1 cellular context compared by ENCODE assay signal in the genomic region with DNA sequence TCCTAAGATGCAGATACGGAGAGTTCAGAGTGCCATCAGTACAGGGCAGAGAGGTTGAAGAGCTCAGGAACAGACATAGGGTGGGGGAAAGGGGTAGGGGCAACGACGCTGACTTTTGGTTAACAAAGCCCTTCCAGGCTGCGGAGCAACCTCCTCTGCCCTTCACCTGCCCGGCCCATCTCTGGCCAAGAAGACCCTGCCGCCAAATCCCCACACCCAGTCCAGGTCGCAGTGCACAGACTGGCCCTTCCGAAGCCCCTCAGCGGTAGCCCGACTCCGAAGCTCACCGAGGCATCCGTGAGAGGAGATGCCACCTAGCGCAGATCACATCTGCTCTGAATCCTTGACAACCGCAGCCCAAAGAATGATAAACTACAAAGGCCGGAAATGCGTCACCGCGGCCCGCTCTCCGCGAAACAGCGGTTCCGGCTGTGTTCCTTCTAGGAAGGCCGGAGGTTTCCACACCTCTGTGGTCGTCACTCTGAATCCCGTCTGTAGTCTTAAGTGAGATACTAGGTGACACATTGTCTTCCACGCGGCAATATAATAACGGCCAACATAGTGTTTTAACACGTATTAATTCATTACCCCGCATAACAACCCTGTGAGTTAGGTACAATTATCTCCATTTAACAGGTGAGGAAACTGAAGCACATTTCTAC.
TF ChIP-seq lines count a peak whose summit lies in the region.

Gene ZSCAN23 (minus strand): TSS at position 380 of the 662 bp plus-strand sequence. CDS start 7,225 bp downstream, outside the sequence.

TF ChIP-seq in HepG2, 621 proteins besides CTCF, POLR2A, EP300 and RAD21 (continued from another document and continues in another):
- peak; percentile 44; the same call in 1 of the 2 replicates for TF ChIP-seq ZFY (CRISPR knock-in tag; IDR thresholded peaks at IDR 0.05)
- no peak for TF ChIP-seq ZNF225 (CRISPR knock-in tag; IDR thresholded peaks at IDR 0.05)
- TF ChIP-seq MAZ (IDR thresholded peaks at IDR 0.05; ENCODE audit: borderline replicate concordance, low read depth, low read length) = no peak
- no peak for TF ChIP-seq MAZ (CRISPR knock-in tag; IDR thresholded peaks at IDR 0.05; ENCODE audit: low read depth)
- TF ChIP-seq ZFP36 (IDR thresholded peaks at IDR 0.05; ENCODE audit: borderline replicate concordance, low read depth, low read length, partially characterized antibody) = no peak
- TF ChIP-seq POLR2G (IDR thresholded peaks at IDR 0.05; ENCODE audit: low read depth, low read length) = peak; percentile 53; the same call in 1 of the 2 replicates
- no peak for TF ChIP-seq PATZ1 (CRISPR knock-in tag; IDR thresholded peaks at IDR 0.05)
- peak; percentile 38; the same call in 1 of the 2 replicates for TF ChIP-seq HDAC1 (CRISPR knock-in tag; IDR thresholded peaks at IDR 0.05)
- TF ChIP-seq, protein P1, sequence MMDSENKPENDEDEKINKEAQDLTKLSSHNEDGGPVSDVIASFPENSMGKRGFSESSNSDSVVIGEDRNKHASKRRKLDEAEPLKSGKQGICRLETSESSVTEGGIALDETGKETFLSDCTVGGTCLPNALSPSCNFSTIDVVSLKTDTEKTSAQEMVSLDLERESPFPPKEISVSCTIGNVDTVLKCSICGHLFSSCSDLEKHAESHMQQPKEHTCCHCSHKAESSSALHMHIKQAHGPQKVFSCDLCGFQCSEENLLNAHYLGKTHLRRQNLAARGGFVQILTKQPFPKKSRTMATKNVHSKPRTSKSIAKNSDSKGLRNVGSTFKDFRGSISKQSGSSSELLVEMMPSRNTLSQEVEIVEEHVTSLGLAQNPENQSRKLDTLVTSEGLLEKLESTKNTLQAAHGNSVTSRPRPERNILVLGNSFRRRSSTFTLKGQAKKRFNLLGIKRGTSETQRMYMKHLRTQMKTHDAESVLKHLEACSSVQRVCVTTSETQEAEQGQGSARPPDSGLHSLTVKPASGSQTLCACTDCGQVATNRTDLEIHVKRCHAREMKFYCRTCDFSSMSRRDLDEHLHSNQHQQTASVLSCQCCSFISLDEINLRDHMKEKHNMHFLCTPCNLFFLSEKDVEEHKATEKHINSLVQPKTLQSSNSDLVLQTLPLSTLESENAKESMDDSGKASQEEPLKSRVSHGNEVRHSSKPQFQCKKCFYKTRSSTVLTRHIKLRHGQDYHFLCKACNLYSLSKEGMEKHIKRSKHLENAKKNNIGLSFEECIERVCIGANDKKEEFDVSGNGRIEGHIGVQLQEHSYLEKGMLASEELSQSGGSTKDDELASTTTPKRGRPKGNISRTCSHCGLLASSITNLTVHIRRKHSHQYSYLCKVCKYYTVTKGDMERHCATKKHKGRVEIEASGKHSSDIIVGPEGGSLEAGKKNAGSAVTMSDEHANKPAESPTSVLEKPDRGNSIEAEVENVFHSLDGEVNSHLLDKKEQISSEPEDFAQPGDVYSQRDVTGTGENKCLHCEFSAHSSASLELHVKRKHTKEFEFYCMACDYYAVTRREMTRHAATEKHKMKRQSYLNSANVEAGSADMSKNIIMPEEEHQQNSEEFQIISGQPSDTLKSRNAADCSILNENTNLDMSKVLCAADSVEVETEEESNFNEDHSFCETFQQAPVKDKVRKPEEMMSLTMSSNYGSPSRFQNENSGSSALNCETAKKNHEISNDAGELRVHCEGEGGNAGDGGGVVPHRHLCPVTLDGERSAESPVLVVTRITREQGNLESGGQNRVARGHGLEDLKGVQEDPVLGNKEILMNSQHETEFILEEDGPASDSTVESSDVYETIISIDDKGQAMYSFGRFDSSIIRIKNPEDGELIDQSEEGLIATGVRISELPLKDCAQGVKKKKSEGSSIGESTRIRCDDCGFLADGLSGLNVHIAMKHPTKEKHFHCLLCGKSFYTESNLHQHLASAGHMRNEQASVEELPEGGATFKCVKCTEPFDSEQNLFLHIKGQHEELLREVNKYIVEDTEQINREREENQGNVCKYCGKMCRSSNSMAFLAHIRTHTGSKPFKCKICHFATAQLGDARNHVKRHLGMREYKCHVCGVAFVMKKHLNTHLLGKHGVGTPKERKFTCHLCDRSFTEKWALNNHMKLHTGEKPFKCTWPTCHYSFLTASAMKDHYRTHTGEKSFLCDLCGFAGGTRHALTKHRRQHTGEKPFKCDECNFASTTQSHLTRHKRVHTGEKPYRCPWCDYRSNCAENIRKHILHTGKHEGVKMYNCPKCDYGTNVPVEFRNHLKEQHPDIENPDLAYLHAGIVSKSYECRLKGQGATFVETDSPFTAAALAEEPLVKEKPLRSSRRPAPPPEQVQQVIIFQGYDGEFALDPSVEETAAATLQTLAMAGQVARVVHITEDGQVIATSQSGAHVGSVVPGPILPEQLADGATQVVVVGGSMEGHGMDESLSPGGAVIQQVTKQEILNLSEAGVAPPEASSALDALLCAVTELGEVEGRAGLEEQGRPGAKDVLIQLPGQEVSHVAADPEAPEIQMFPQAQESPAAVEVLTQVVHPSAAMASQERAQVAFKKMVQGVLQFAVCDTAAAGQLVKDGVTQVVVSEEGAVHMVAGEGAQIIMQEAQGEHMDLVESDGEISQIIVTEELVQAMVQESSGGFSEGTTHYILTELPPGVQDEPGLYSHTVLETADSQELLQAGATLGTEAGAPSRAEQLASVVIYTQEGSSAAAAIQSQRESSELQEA (CRISPR knock-in tag; IDR thresholded peaks at IDR 0.05; ENCODE audit: not compliant biosample characterization) = peak; percentile 41
- TF ChIP-seq ZNF3 (CRISPR knock-in tag; IDR thresholded peaks at IDR 0.05) = no peak
- no peak for TF ChIP-seq ZNF180 (CRISPR knock-in tag; IDR thresholded peaks at IDR 0.05; ENCODE audit: borderline replicate concordance, low read depth)
- TF ChIP-seq PHF20 (CRISPR knock-in tag; IDR thresholded peaks at IDR 0.05) = peak; percentile 73
- TF ChIP-seq, protein P2, sequence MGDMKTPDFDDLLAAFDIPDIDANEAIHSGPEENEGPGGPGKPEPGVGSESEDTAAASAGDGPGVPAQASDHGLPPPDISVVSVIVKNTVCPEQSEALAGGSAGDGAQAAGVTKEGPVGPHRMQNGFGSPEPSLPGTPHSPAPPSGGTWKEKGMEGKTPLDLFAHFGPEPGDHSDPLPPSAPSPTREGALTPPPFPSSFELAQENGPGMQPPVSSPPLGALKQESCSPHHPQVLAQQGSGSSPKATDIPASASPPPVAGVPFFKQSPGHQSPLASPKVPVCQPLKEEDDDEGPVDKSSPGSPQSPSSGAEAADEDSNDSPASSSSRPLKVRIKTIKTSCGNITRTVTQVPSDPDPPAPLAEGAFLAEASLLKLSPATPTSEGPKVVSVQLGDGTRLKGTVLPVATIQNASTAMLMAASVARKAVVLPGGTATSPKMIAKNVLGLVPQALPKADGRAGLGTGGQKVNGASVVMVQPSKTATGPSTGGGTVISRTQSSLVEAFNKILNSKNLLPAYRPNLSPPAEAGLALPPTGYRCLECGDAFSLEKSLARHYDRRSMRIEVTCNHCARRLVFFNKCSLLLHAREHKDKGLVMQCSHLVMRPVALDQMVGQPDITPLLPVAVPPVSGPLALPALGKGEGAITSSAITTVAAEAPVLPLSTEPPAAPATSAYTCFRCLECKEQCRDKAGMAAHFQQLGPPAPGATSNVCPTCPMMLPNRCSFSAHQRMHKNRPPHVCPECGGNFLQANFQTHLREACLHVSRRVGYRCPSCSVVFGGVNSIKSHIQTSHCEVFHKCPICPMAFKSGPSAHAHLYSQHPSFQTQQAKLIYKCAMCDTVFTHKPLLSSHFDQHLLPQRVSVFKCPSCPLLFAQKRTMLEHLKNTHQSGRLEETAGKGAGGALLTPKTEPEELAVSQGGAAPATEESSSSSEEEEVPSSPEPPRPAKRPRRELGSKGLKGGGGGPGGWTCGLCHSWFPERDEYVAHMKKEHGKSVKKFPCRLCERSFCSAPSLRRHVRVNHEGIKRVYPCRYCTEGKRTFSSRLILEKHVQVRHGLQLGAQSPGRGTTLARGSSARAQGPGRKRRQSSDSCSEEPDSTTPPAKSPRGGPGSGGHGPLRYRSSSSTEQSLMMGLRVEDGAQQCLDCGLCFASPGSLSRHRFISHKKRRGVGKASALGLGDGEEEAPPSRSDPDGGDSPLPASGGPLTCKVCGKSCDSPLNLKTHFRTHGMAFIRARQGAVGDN (CRISPR knock-in tag; IDR thresholded peaks at IDR 0.05) = peak; percentile 69
- no peak for TF ChIP-seq ZNF780A (CRISPR knock-in tag; IDR thresholded peaks at IDR 0.05)
- no peak for TF ChIP-seq ZNF670 (CRISPR knock-in tag; IDR thresholded peaks at IDR 0.05; ENCODE audit: borderline replicate concordance)
- TF ChIP-seq ZNF138 (CRISPR knock-in tag; IDR thresholded peaks at IDR 0.05; ENCODE audit: low read depth) = 0 out of 2 replicates have a peak, but pooled peaks have one; percentile 58
- TF ChIP-seq RBFOX2 (IDR thresholded peaks at IDR 0.05; ENCODE audit: low read depth, low read length) = 0 out of 2 replicates have a peak, but pooled peaks have one; percentile 28
- no peak for TF ChIP-seq ZIK1 (CRISPR knock-in tag; IDR thresholded peaks at IDR 0.05; ENCODE audit: borderline replicate concordance, low read depth)
- no peak for TF ChIP-seq ZFP1 (CRISPR knock-in tag; IDR thresholded peaks at IDR 0.05)
- no peak for TF ChIP-seq RARA (CRISPR knock-in tag; IDR thresholded peaks at IDR 0.05)
- peak; percentile 29; the same call in 1 of the 2 replicates for TF ChIP-seq SALL1 (CRISPR knock-in tag; IDR thresholded peaks at IDR 0.05)
- no peak for TF ChIP-seq ZNF7 (CRISPR knock-in tag; IDR thresholded peaks at IDR 0.05)
- TF ChIP-seq FOXO1 (CRISPR knock-in tag; IDR thresholded peaks at IDR 0.05) = peak; percentile 15; the same call in 1 of the 2 replicates
- 0 out of 2 replicates have a peak, but pooled peaks have one; percentile 34 for TF ChIP-seq BCL3 (CRISPR knock-in tag; IDR thresholded peaks at IDR 0.05)
- TF ChIP-seq, protein P3, sequence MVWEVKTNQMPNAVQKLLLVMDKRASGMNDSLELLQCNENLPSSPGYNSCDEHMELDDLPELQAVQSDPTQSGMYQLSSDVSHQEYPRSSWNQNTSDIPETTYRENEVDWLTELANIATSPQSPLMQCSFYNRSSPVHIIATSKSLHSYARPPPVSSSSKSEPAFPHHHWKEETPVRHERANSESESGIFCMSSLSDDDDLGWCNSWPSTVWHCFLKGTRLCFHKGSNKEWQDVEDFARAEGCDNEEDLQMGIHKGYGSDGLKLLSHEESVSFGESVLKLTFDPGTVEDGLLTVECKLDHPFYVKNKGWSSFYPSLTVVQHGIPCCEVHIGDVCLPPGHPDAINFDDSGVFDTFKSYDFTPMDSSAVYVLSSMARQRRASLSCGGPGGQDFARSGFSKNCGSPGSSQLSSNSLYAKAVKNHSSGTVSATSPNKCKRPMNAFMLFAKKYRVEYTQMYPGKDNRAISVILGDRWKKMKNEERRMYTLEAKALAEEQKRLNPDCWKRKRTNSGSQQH (CRISPR knock-in tag; IDR thresholded peaks at IDR 0.05; ENCODE audit: low read depth) = no peak
- 0 out of 2 replicates have a peak, but pooled peaks have one; percentile 14 for TF ChIP-seq IRF2 (CRISPR knock-in tag; IDR thresholded peaks at IDR 0.05)
- TF ChIP-seq ATF1 (CRISPR knock-in tag; IDR thresholded peaks at IDR 0.05) = peak; percentile 88
- no peak for TF ChIP-seq ZNF709 (CRISPR knock-in tag; IDR thresholded peaks at IDR 0.05)
- 0 out of 2 replicates have a peak, but pooled peaks have one; percentile 30 for TF ChIP-seq ZNF788 (CRISPR knock-in tag; IDR thresholded peaks at IDR 0.05; ENCODE audit: borderline replicate concordance)
- peak; percentile 21; the same call in 1 of the 2 replicates for TF ChIP-seq ZFP91 (CRISPR knock-in tag; IDR thresholded peaks at IDR 0.05; ENCODE audit: borderline replicate concordance)
- TF ChIP-seq, protein P4, sequence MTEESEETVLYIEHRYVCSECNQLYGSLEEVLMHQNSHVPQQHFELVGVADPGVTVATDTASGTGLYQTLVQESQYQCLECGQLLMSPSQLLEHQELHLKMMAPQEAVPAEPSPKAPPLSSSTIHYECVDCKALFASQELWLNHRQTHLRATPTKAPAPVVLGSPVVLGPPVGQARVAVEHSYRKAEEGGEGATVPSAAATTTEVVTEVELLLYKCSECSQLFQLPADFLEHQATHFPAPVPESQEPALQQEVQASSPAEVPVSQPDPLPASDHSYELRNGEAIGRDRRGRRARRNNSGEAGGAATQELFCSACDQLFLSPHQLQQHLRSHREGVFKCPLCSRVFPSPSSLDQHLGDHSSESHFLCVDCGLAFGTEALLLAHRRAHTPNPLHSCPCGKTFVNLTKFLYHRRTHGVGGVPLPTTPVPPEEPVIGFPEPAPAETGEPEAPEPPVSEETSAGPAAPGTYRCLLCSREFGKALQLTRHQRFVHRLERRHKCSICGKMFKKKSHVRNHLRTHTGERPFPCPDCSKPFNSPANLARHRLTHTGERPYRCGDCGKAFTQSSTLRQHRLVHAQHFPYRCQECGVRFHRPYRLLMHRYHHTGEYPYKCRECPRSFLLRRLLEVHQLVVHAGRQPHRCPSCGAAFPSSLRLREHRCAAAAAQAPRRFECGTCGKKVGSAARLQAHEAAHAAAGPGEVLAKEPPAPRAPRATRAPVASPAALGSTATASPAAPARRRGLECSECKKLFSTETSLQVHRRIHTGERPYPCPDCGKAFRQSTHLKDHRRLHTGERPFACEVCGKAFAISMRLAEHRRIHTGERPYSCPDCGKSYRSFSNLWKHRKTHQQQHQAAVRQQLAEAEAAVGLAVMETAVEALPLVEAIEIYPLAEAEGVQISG (CRISPR knock-in tag; IDR thresholded peaks at IDR 0.05) = peak; percentile 100
